14 cellular contexts compared by ENCODE assay signal in genomic region chr1:206955476-206956312, GRCh38. TPM values are rescaled to one million over a fixed set of nuclear protein-coding genes. Genes with fewer than 3 reads are reported as not detected.
DNase-seq lines count a peak whose midpoint lies in the region; ATAC-seq and TF ChIP-seq lines count a peak whose summit lies in the region.
"Had no signal": no experiment of that assay in that cellular context is flagged by ENCODE, and none has a peak within 500 bp of the region (broad histone marks: within the 10 kb centered on the region; RNA-seq: fewer than 3 reads in every experiment).

No MANE protein-coding gene starts in this region.

- TF ChIP-seq EP300 in suprapubic skin (IDR thresholded peaks at IDR 0.05), result no peak

- ATAC-seq in Right ventricle myocardium inferior (peak; percentile 43), right cardiac atrium (no peak), HG02884 (IDR thresholded peaks at IDR 0.05; ENCODE audit: unreplicated experiment) (peak; percentile 48), esophagus mucosa (peak; percentile 4)
- ATAC-seq: CD8-positive, alpha-beta T cell; HCT116 had no signal

- H3K27me3 Mint-ChIP-seq in CD14-positive monocyte (ENCODE audit: low read depth in 3 of 3), result peaks cover 20 to 28% (median 21%) of the 10 kb centered on the region in 3 donors

- no peaks in the 10 kb centered on the region for H3K4me1 ChIP-seq in right cardiac atrium (ENCODE audit: control insufficient read depth, insufficient read depth, low read length)
- H3K4me1 ChIP-seq in suprapubic skin, result peaks cover 25% of the 10 kb centered on the region

- WGBS in right cardiac atrium, result 53% methylated on average over 10 of the region's 10 CpGs
- 36% methylated on average over 10 of the region's 10 CpGs for whole genome bisulfite sequencing in suprapubic skin

- intact Hi-C loops in Right ventricle myocardium inferior (cut with DNase I), result no loop called here
- intact Hi-C loops in right cardiac atrium (cut with DNase I), result no loop called here
- intact Hi-C loops in CD14-positive monocyte (cut with micrococcal nuclease), result no loop called here

- TF ChIP-seq CTCF in suprapubic skin (IDR thresholded peaks at IDR 0.05), result no peak
- TF ChIP-seq CTCF in CD14-positive monocyte (IDR thresholded peaks at IDR 0.05), result no peak

- H3K9me3 Mint-ChIP-seq in CD14-positive monocyte, result peaks cover 0 to 8% (median 0%) of the 10 kb centered on the region in 7 donors
- H3K9me3 Mint-ChIP-seq: CD8-positive, alpha-beta T cell had no signal

- no peak for TF ChIP-seq POLR2A in suprapubic skin (IDR thresholded peaks at IDR 0.05)

- H3K9me3 ChIP-seq in right cardiac atrium (ENCODE audit: control insufficient read depth, low read length) (no peaks in the 10 kb centered on the region), suprapubic skin (no peaks in the 10 kb centered on the region)

- DNase-seq in Right ventricle myocardium inferior (ENCODE audit: missing footprints) (no peak), right cardiac atrium (no peak), suprapubic skin (ENCODE audit: low spot score in 2 of 2) (no peak), CD14-positive monocyte (ENCODE audit: low spot score) (no peak)
- DNase-seq in stimulated activated CD4-positive, alpha-beta T cell treated with anti-CD3 and anti-CD28 coated beads, Interleukin-4, amount 100 ng/mL, for 24 hours, result no peak
- DNase-seq in activated CD8-positive, alpha-beta memory T cell treated with anti-CD3 and anti-CD28 coated beads, Interleukin-2, amount 50 U/mL, for 4 hours, result no peak
- DNase-seq: CD8-positive, alpha-beta T cell; NCI-H1048; SW 1271 had no signal

- no peak overlapping the region for H3K27ac Mint-ChIP-seq in CD14-positive monocyte
- H3K27ac Mint-ChIP-seq: CD8-positive, alpha-beta T cell had no signal

- peaks cover 44% of the 10 kb centered on the region for H3K4me1 Mint-ChIP-seq in CD14-positive monocyte

- H3K36me3 ChIP-seq in suprapubic skin, result no peaks in the 10 kb centered on the region

- H3K4me3 ChIP-seq in right cardiac atrium (ENCODE audit: low read length), result no peak overlapping the region
- no peak overlapping the region for H3K4me3 ChIP-seq in suprapubic skin

- H3K27me3 ChIP-seq in right cardiac atrium (ENCODE audit: control insufficient read depth, insufficient read depth) (no peaks in the 10 kb centered on the region), suprapubic skin (no peaks in the 10 kb centered on the region)

- H3K4me3 Mint-ChIP-seq in CD14-positive monocyte, result no peak overlapping the region
- H3K4me3 Mint-ChIP-seq: CD8-positive, alpha-beta T cell had no signal

- H3K27ac ChIP-seq in right cardiac atrium (ENCODE audit: low read length) (no peak overlapping the region), suprapubic skin (peak overlapping the region; percentile 8)

- H3K36me3 Mint-ChIP-seq in CD14-positive monocyte, result peaks cover 0 to 4% of the 10 kb centered on the region in 2 donors
- H3K36me3 Mint-ChIP-seq: CD8-positive, alpha-beta T cell had no signal

RNA-seq across cellular contexts. Expression of gene PIGR, which starts 9.4 kb away (rescaled TPM):
- total RNA-seq in Right ventricle myocardium inferior (not detected), right cardiac atrium (under 1 TPM in 3 of 4 donors, not detected in 1; 0.09 to 0.59 (median 0.17) TPM), esophagus mucosa (35.4 TPM), suprapubic skin (1 to 10 TPM in 3 of 4 donors, under 1 TPM in 1; 0.49 to 6.4 (median 2.3) TPM)
- polyA plus RNA-seq in right cardiac atrium (0.23 TPM), CD14-positive monocyte (not detected)
- total RNA-seq: CD8-positive, alpha-beta T cell; frontal cortex; osteocyte had no signal

RNA-seq across cellular contexts. Expression of gene FCAMR, which starts 14.6 kb away (rescaled TPM):
- total RNA-seq in Right ventricle myocardium inferior (not detected), right cardiac atrium (not detected), esophagus mucosa (0.08 TPM), suprapubic skin (not detected)
- polyA plus RNA-seq in right cardiac atrium (not detected), CD14-positive monocyte (not detected)
- total RNA-seq: CD8-positive, alpha-beta T cell; frontal cortex; osteocyte had no signal

RNA-seq across cellular contexts. Expression of gene FCMR, which starts 34.0 kb away (rescaled TPM):
- total RNA-seq in Right ventricle myocardium inferior (6.3 TPM), right cardiac atrium (1 to 10 TPM; 1.7 to 2.7 (median 2.1) TPM), esophagus mucosa (2.9 TPM), suprapubic skin (1 to 10 TPM in 3 of 4 donors, under 1 TPM in 1; 0.39 to 2.9 (median 2.2) TPM)
- polyA plus RNA-seq in right cardiac atrium (0.81 TPM), CD14-positive monocyte (1 to 10 TPM; 2.2 to 3.0 TPM)
- total RNA-seq: osteocyte had no signal

RNA-seq across cellular contexts. Expression of gene IL24, which starts 58.5 kb away (rescaled TPM):
- total RNA-seq in Right ventricle myocardium inferior (not detected), right cardiac atrium (not detected), esophagus mucosa (0.12 TPM), suprapubic skin (not detected)
- polyA plus RNA-seq in right cardiac atrium (not detected), CD14-positive monocyte (not detected)
- total RNA-seq: CD8-positive, alpha-beta T cell; osteocyte had no signal

Comparison
In these comparisons a context has a peak if more than half of its experiments do, and no peak if none do; other contexts are left out.
1. ATAC-seq: peak in Right ventricle myocardium inferior (single experiment), HG02884 (single experiment) and esophagus mucosa (single experiment); none in right cardiac atrium (0 of 2).